Comparison of ENCODE assay signal across 8 cellular contexts in the genomic region with DNA sequence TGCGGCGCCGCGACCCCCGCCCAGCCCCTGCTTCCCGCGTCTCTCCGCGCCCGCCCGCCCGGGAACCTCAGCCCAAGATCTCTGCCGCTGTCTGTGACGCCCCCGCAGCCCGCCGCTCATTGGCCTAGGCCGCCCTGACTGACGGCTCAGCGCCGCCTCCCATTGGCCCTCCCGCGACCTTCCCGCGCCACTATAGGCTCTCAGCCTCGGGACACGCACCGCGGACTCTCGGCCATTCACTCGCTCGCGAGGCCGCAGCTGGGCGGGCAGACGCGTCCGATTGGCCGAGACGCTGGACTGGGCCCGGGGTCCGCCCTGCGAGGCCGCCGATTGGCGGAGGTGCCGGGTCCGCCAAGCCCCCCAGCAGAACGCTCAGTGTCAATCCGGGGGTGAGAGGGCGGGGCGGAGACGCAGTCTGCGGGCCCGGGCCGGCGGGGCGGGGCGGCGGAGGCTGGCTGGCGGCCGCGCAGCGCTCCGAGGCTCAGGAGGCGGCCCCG. TPM values are rescaled to one million over a fixed set of nuclear protein-coding genes. Genes with fewer than 3 reads are reported as not detected.
DNase-seq lines count a peak whose midpoint lies in the region; ATAC-seq and TF ChIP-seq lines count a peak whose summit lies in the region.

A gene (minus strand): TSS at position 95 of the 497 bp plus-strand sequence. CDS start 215 bp downstream, outside the sequence.

- peak within 1 kb of the TSS; percentile 85 for H3K9ac ChIP-seq in BLaER1
- peak within 1 kb of the TSS; percentile 89 to 95 for H3K9ac ChIP-seq in colonic mucosa (ENCODE audit: low read depth in 2 of 2, low read length in 2 of 2)

- ATAC-seq in GM19372 (IDR thresholded peaks at IDR 0.05; ENCODE audit: low read depth, unreplicated experiment) (peak; percentile 86), HG03521 (IDR thresholded peaks at IDR 0.05; ENCODE audit: unreplicated experiment) (peak; percentile 84)

- peaks cover 34% of the 10 kb centered on the region for H3K4me1 Mint-ChIP-seq in activated CD4-positive, alpha-beta T cell treated with anti-CD3 and anti-CD28 coated beads, Interleukin-2, amount 10 ng/mL, durations not matched to agents 24 days and 14 days

- H3K27ac Mint-ChIP-seq in activated CD4-positive, alpha-beta T cell treated with anti-CD3 and anti-CD28 coated beads, Interleukin-2, amount 10 ng/mL, durations not matched to agents 24 days and 14 days: peak within 1 kb of the TSS; percentile 94

- TF ChIP-seq CTCF in colonic mucosa (IDR thresholded peaks at IDR 0.05): no peak

- H3K9me3 ChIP-seq in BLaER1 (no peaks in the 10 kb centered on the region), colonic mucosa (no peaks in the 10 kb centered on the region)

- intact Hi-C loops in activated CD4-positive, alpha-beta T cell treated with anti-CD3 and anti-CD28 coated beads, Interleukin-2, amount 10 ng/mL, durations not matched to agents 24 days and 14 days (cut with micrococcal nuclease): loop anchor here (1.0 to 10.0 kb wide), 6 partner anchors 19 to 843 kb away; a partner anchor contains a TSS
- intact Hi-C loops in colonic mucosa (cut with DNase I): no loop called here

- H3K36me3 Mint-ChIP-seq in activated CD4-positive, alpha-beta T cell treated with anti-CD3 and anti-CD28 coated beads, Interleukin-2, amount 10 ng/mL, durations not matched to agents 24 days and 14 days (ENCODE audit: low read depth): peaks cover 12% of the 10 kb centered on the region

- H4K20me1 ChIP-seq in BLaER1: peaks cover 42% of the 10 kb centered on the region

- peak within 1 kb of the TSS; percentile 98 for H3K4me3 Mint-ChIP-seq in activated CD4-positive, alpha-beta T cell treated with anti-CD3 and anti-CD28 coated beads, Interleukin-2, amount 10 ng/mL, durations not matched to agents 24 days and 14 days

- H3K4me2 ChIP-seq in BLaER1: peak within 1 kb of the TSS; percentile 99

- H3K27ac ChIP-seq in BLaER1 (peak within 1 kb of the TSS; percentile 81), colonic mucosa (peak within 1 kb of the TSS; percentile 94)

- H3K27me3 Mint-ChIP-seq in activated CD4-positive, alpha-beta T cell treated with anti-CD3 and anti-CD28 coated beads, Interleukin-2, amount 10 ng/mL, durations not matched to agents 24 days and 14 days: no peaks in the 10 kb centered on the region

- H3K36me3 ChIP-seq in BLaER1 (peaks cover 33% of the 10 kb centered on the region), colonic mucosa (no peaks in the 10 kb centered on the region)

- H3K4me1 ChIP-seq in BLaER1: peaks cover 61% of the 10 kb centered on the region
- H3K4me1 ChIP-seq in colonic mucosa: peaks cover 10% of the 10 kb centered on the region

- peak; percentile 100 for DNase-seq in NCI-H69 (lab: John Stamatoyannopoulos, UW)
- peak; percentile 100 for DNase-seq in activated CD4-positive, alpha-beta T cell treated with anti-CD3 and anti-CD28 coated beads, Interleukin-2, amount 10 ng/mL, durations not matched to agents 24 days and 14 days
- peak; percentile 98 for DNase-seq in colonic mucosa
- DNase-seq in kidney tubule cell (ENCODE audit: low spot score): peak; percentile 99
- DNase-seq in stimulated activated CD4-positive, alpha-beta T cell treated with anti-CD3 and anti-CD28 coated beads, Interleukin-1b, Interleukin-23, amount 100 ng/mL, for 1 hour (ENCODE audit: low read depth in 2 of 2): peak; percentile 91 to 98

- no peaks in the 10 kb centered on the region for H3K27me3 ChIP-seq in BLaER1
- no peaks in the 10 kb centered on the region for H3K27me3 ChIP-seq in colonic mucosa

- H3K4me3 ChIP-seq in BLaER1 (peak within 1 kb of the TSS; percentile 96), colonic mucosa (peak within 1 kb of the TSS; percentile 88)

- no peaks in the 10 kb centered on the region for H3K9me3 Mint-ChIP-seq in activated CD4-positive, alpha-beta T cell treated with anti-CD3 and anti-CD28 coated beads, Interleukin-2, amount 10 ng/mL, durations not matched to agents 24 days and 14 days

RNA-seq across cellular contexts. Expression of the gene that starts here (rescaled TPM):
- 62.6 and 64.7 TPM in 2 replicates for total RNA-seq in activated CD4-positive, alpha-beta T cell treated with anti-CD3 and anti-CD28 coated beads, Interleukin-2, amount 10 ng/mL, durations not matched to agents 24 days and 14 days
- total RNA-seq in colonic mucosa: 10 to 100 TPM; 71.0 to 89.3 TPM

Comparison
In these comparisons a context has a peak if more than half of its experiments do, and no peak if none do; other contexts are left out.
1. Peak in every context shown above with its lines: DNase-seq, ATAC-seq, H3K4me3 ChIP-seq and H3K27ac ChIP-seq.